ENCODE assay signal across 15 cellular contexts in genomic region chr5:146249801-146250200, GRCh38. TPM values are rescaled to one million over a fixed set of nuclear protein-coding genes. Genes with fewer than 3 reads are reported as not detected.
DNase-seq lines count a peak whose midpoint lies in the region; ATAC-seq, FAIRE-seq and TF ChIP-seq lines count a peak whose summit lies in the region.
"Had no signal": no experiment of that assay in that cellular context is flagged by ENCODE, and none has a peak within 500 bp of the region (broad histone marks: within the 10 kb centered on the region; RNA-seq: fewer than 3 reads in every experiment).

No MANE protein-coding gene starts in this region.

- ATAC-seq in GM21390 (IDR thresholded peaks at IDR 0.05; ENCODE audit: unreplicated experiment): peak; percentile 49
- ATAC-seq in HG03378 (IDR thresholded peaks at IDR 0.05; ENCODE audit: unreplicated experiment): peak; percentile 73
- no peak for ATAC-seq in HG03439 (IDR thresholded peaks at IDR 0.05; ENCODE audit: unreplicated experiment)
- no peak for ATAC-seq in HG02870 (IDR thresholded peaks at IDR 0.05; ENCODE audit: unreplicated experiment)
- ATAC-seq: K562 had no signal

- DNase-seq in GM12892 (ENCODE audit: insufficient read length): no peak
- peak; percentile 63 for DNase-seq in SKM-1 treated with dmso at 0.1 percent for 144 hours (lab: John Stamatoyannopoulos, UW; ENCODE audit: unreplicated experiment)
- DNase-seq in retina: no peak
- DNase-seq in coronary artery (ENCODE audit: low spot score): no peak
- DNase-seq: activated naive CD4-positive, alpha-beta T cell; hypothalamus; NCI-H187 treated with DMSO at 0.1 percent for 48 hours; NCI-H526 treated with DMSO at 0.1 percent for 48 hours; SHP77; testis had no signal

- TF ChIP-seq POLR2A in GM12892 (IDR thresholded peaks at IDR 0.05; ENCODE audit: low read depth, low read length): no peak

- peak; percentile 67 for FAIRE-seq in GM12892 (lab: Jason Lieb, UNC)
- FAIRE-seq: K562 had no signal

- no peak overlapping the region for H3K27ac ChIP-seq in coronary artery
- H3K27ac ChIP-seq: testis had no signal

- no peak for TF ChIP-seq CTCF in coronary artery (IDR thresholded peaks at IDR 0.05)

- no peak overlapping the region for H3K4me3 ChIP-seq in coronary artery
- H3K4me3 ChIP-seq: K562, testis had no signal

RNA-seq across cellular contexts. Expression of gene RBM27, which starts 46.4 kb away (rescaled TPM):
- polyA plus RNA-seq in GM12892 (2012; ENCODE audit: missing spikeins): 14.9 TPM

Comparison
In these comparisons a context has a peak if more than half of its experiments do, and no peak if none do; other contexts are left out.
1. ATAC-seq: peak in GM21390 (single experiment) and HG03378 (single experiment); none in HG03439 (single experiment) and HG02870 (single experiment).